9 cellular contexts compared by ENCODE assay signal in the genomic region with DNA sequence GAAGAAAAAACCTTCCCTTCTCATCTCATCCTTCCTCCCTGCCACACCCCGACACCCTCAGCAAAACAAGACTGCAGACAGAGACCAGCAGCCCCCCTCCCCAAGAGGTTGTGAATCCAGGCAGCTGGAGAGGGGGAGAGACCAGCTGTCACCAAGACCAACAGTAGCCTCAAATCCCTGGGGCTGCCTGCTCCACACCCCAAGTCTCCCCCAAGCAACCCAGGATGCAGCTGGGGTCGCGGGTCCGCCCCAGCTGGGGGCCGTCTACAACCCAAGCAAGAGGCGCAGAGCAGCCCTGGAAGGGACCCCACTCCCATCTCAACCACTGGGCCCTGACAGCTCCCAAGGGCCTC. TPM values are rescaled to one million over a fixed set of nuclear protein-coding genes. Genes with fewer than 3 reads are reported as not detected.
DNase-seq lines count a peak whose midpoint lies in the region; ATAC-seq and TF ChIP-seq lines count a peak whose summit lies in the region.
"Had no signal": no experiment of that assay in that cellular context is flagged by ENCODE, and none has a peak within 500 bp of the region (broad histone marks: within the 10 kb centered on the region; RNA-seq: fewer than 3 reads in every experiment).

No MANE protein-coding gene starts in this region.

- TF ChIP-seq CTCF in right lobe of liver (IDR thresholded peaks at IDR 0.05) (no peak), thyroid gland (IDR thresholded peaks at IDR 0.05) (no peak)

- TF ChIP-seq POLR2A in right lobe of liver (IDR thresholded peaks at IDR 0.05) (no peak), thyroid gland (IDR thresholded peaks at IDR 0.05) (no peak)

- peaks cover 2% of the 10 kb centered on the region for H3K36me3 Mint-ChIP-seq in activated T-cell treated with anti-CD3 and anti-CD28 coated beads, Interleukin-2, amount 50 U/mL, for 4 hours (ENCODE audit: insufficient read depth)

- H3K36me3 ChIP-seq in right lobe of liver (no peaks in the 10 kb centered on the region), thyroid gland (no peaks in the 10 kb centered on the region)

- peak overlapping the region; percentile 78 for H3K4me3 Mint-ChIP-seq in activated T-cell treated with anti-CD3 and anti-CD28 coated beads, Interleukin-2, amount 50 U/mL, for 4 hours

- H3K4me1 Mint-ChIP-seq in activated T-cell treated with anti-CD3 and anti-CD28 coated beads, Interleukin-2, amount 50 U/mL, for 4 hours (ENCODE audit: low read depth) = peaks cover 59% of the 10 kb centered on the region

- no peaks in the 10 kb centered on the region for H3K27me3 ChIP-seq in right lobe of liver
- H3K27me3 ChIP-seq in thyroid gland = no peaks in the 10 kb centered on the region

- H3K27ac ChIP-seq in adipose tissue (ENCODE audit: low read depth, low read length) (peak overlapping the region; percentile 41), right lobe of liver (peak overlapping the region; percentile 49 to 89 (median 77)), thyroid gland (peak overlapping the region; percentile 74 to 78 (median 78))

- no peaks in the 10 kb centered on the region for H3K9me3 Mint-ChIP-seq in activated T-cell treated with anti-CD3 and anti-CD28 coated beads, Interleukin-2, amount 50 U/mL, for 4 hours

- H3K4me1 ChIP-seq in right lobe of liver (peaks cover 0 to 55% (median 18%) of the 10 kb centered on the region in 4 donors), thyroid gland (peaks cover 23 to 57% of the 10 kb centered on the region in 2 donors)

- H3K9me3 ChIP-seq in right lobe of liver (no peaks in the 10 kb centered on the region), thyroid gland (no peaks in the 10 kb centered on the region)

- no peak for DNase-seq in activated T-cell treated with anti-CD3 and anti-CD28 coated beads, Interleukin-2, amount 50 U/mL, for 4 hours
- no peak for DNase-seq in activated T-cell treated with anti-CD3 and anti-CD28 coated beads, Interleukin-2, amount 50 U/mL, for 1 hour
- DNase-seq in right lobe of liver = no peak
- DNase-seq in thyroid gland = no peak
- DNase-seq in activated gamma-delta T cell treated with Interleukin-2 at 50 U/mL for 16 hours = no peak
- DNase-seq in SW 1271 (lab: John Stamatoyannopoulos, UW) = no peak
- DNase-seq: DMS79 had no signal

- no peaks in the 10 kb centered on the region for H3K27me3 Mint-ChIP-seq in activated T-cell treated with anti-CD3 and anti-CD28 coated beads, Interleukin-2, amount 50 U/mL, for 4 hours (ENCODE audit: low read depth)

- WGBS in adipose tissue, 3 donors = 22 to 59% (median 57%) methylated on average over 5 to 6 of the region's 6 CpGs
- 60% methylated on average over 1 of the region's 6 CpGs for WGBS in right lobe of liver (ENCODE audit: insufficient coverage, low coverage, low lambda C conversion rate, missing lambda C conversion rate)
- WGBS in thyroid gland, 2 donors = 48 to 50% methylated on average over 5 to 6 of the region's 6 CpGs

- ATAC-seq in activated T-cell treated with anti-CD3 and anti-CD28 coated beads, Interleukin-2, amount 50 U/mL, for 4 hours = no peak
- ATAC-seq in right lobe of liver = no peak
- no peak for ATAC-seq in HG03097 (IDR thresholded peaks at IDR 0.05; ENCODE audit: low FRiP score, unreplicated experiment)

- intact Hi-C loops in right lobe of liver (cut with DNase I) = no loop called here
- intact Hi-C loops in thyroid gland (cut with DNase I) = no loop called here

- peak overlapping the region; percentile 19 to 45 (median 34) for H3K4me3 ChIP-seq in right lobe of liver
- H3K4me3 ChIP-seq in thyroid gland (replicated peaks in 1 of 3) = no peak overlapping the region

RNA-seq across cellular contexts. Expression of a gene that starts 7.1 kb away (rescaled TPM):
- total RNA-seq in activated T-cell treated with anti-CD3 and anti-CD28 coated beads, Interleukin-2, amount 50 U/mL, for 4 hours = 10 to 100 TPM; 64.0 to 71.0 (median 69.1) TPM
- polyA plus RNA-seq in adipose tissue = 10 to 100 TPM in 1 of 3 donors, 1 to 10 TPM in 2; 3.7 to 14.4 (median 9.8) TPM
- total RNA-seq in right lobe of liver (10 to 100 TPM in 5 of 6 experiments, 1 to 10 TPM in 1; 9.9 to 23.6 (median 10.8) TPM), thyroid gland (1 to 10 TPM; 1.8 to 6.4 (median 3.4) TPM)

RNA-seq across cellular contexts. Expression of a gene that starts 8.0 kb away (rescaled TPM):
- 10 to 100 TPM; 91.5 to 95.0 (median 94.4) TPM for total RNA-seq in activated T-cell treated with anti-CD3 and anti-CD28 coated beads, Interleukin-2, amount 50 U/mL, for 4 hours
- 10 to 100 TPM; 11.0 to 29.2 (median 23.5) TPM for polyA plus RNA-seq in adipose tissue
- total RNA-seq in right lobe of liver (10 to 100 TPM in 4 of 6 experiments, 1 to 10 TPM in 2; 8.0 to 17.7 (median 12.6) TPM), thyroid gland (10 to 100 TPM; 14.0 to 21.8 (median 17.2) TPM)

RNA-seq across cellular contexts. Expression of a gene that starts 29.0 kb away (rescaled TPM):
- total RNA-seq in activated T-cell treated with anti-CD3 and anti-CD28 coated beads, Interleukin-2, amount 50 U/mL, for 4 hours = 100 to 1,000 TPM; 109 to 135 (median 117) TPM
- 10 to 100 TPM; 46.1 to 92.9 (median 59.2) TPM for polyA plus RNA-seq in adipose tissue
- total RNA-seq in right lobe of liver (10 to 100 TPM; 20.4 to 49.5 (median 23.5) TPM), thyroid gland (100 to 1,000 TPM in 1 of 4 donors, 10 to 100 TPM in 3; 86.8 to 134 (median 91.4) TPM)

RNA-seq across cellular contexts. Expression of a gene that starts 44.2 kb away (rescaled TPM):
- total RNA-seq in activated T-cell treated with anti-CD3 and anti-CD28 coated beads, Interleukin-2, amount 50 U/mL, for 4 hours = under 1 TPM; 0.37 to 0.66 (median 0.43) TPM
- 1 to 10 TPM in 1 of 3 donors, under 1 TPM in 2; 0.33 to 1.8 (median 0.80) TPM for polyA plus RNA-seq in adipose tissue
- total RNA-seq in right lobe of liver (1 to 10 TPM in 5 of 6 experiments, under 1 TPM in 1; 0.86 to 5.7 (median 3.1) TPM), thyroid gland (1 to 10 TPM in 3 of 4 donors, not detected in 1; 1.3 to 2.0 (median 1.6) TPM)

RNA-seq across cellular contexts. Expression of a gene that starts 48.9 kb away (rescaled TPM):
- total RNA-seq in activated T-cell treated with anti-CD3 and anti-CD28 coated beads, Interleukin-2, amount 50 U/mL, for 4 hours = 1 to 10 TPM; 7.3 to 7.8 (median 7.7) TPM
- polyA plus RNA-seq in adipose tissue = 1 to 10 TPM; 2.2 to 4.2 (median 4.2) TPM
- total RNA-seq in right lobe of liver (1 to 10 TPM; 1.8 to 5.3 (median 2.7) TPM), thyroid gland (10 to 100 TPM in 2 of 4 donors, 1 to 10 TPM in 2; 4.0 to 14.6 (median 8.3) TPM)

Comparison
In these comparisons a context has a peak if more than half of its experiments do, and no peak if none do; other contexts are left out.
1. H3K4me3 ChIP-seq: peak in right lobe of liver (3 of 3); none in thyroid gland (0 of 3).
2. RNA of a gene that starts 8.0 kb away (total RNA-seq): 91.5 to 95.0 TPM in activated T-cell treated with anti-CD3 and anti-CD28 coated beads, Interleukin-2, amount 50 U/mL, for 4 hours; 14.0 to 21.8 TPM in thyroid gland and 8.0 to 17.7 TPM in right lobe of liver; every median in the first group is over 4 times any median in the second.
3. Peak in every context shown above with its lines, with median percentiles within 50 percentile points of each other: H3K27ac ChIP-seq.